Comparison of ENCODE assay signal across 15 cellular contexts in genomic region chr16:29012913-29013641, GRCh38. TPM values are rescaled to one million over a fixed set of nuclear protein-coding genes. Genes with fewer than 3 reads are reported as not detected.
DNase-seq lines count a peak whose midpoint lies in the region; ATAC-seq and TF ChIP-seq lines count a peak whose summit lies in the region.
"Had no signal": no experiment of that assay in that cellular context is flagged by ENCODE, and none has a peak within 500 bp of the region (broad histone marks: within the 10 kb centered on the region; RNA-seq: fewer than 3 reads in every experiment).

No MANE protein-coding gene starts in this region.

- ATAC-seq in CD4-positive, alpha-beta T cell (ENCODE audit: poor library complexity) = peak; percentile 72
- ATAC-seq in IMR-90 (ENCODE audit: low read depth) = peak; percentile 30; the same call in 1 of the 2 replicates
- peak; percentile 51 for ATAC-seq in activated T-helper 17 cell treated with anti-CD3 and anti-CD28 coated beads, Interleukin-2, amount 50 U/mL, for 72 hours (replicated peaks)
- ATAC-seq in GM19455 (IDR thresholded peaks at IDR 0.05; ENCODE audit: unreplicated experiment) = no peak

- H4K20me1 ChIP-seq in IMR-90 (ENCODE audit: insufficient read depth, low read length) = no peaks in the 10 kb centered on the region

- H3K36me3 ChIP-seq in IMR-90 (ENCODE audit: control insufficient read depth, insufficient read depth, low read length) (no peaks in the 10 kb centered on the region), A673 (ENCODE audit: insufficient read depth, low read length, poor library complexity, severe bottlenecking) (no peaks in the 10 kb centered on the region)
- H3K36me3 ChIP-seq: left ventricle myocardium inferior, upper lobe of left lung had no signal

- TF ChIP-seq CTCF in CD4-positive, alpha-beta T cell (IDR thresholded peaks at IDR 0.05) = no peak
- TF ChIP-seq CTCF in IMR-90 (conservative IDR thresholded peaks at IDR 0.05; ENCODE audit: low read depth, low read length) (no peak), A673 (conservative IDR thresholded peaks at IDR 0.05; ENCODE audit: low read depth, low read length) (no peak)

- BruUV-seq in IMR-90 (replicated peaks; lab: Mats Ljungman, UMichigan) = no TSS peak
- no TSS peak for BruUV-seq in A673 (replicated peaks; lab: Mats Ljungman, UMichigan)

- H3K27me3 ChIP-seq in CD4-positive, alpha-beta T cell (ENCODE audit: control insufficient read depth, insufficient read depth, low read length) = no peaks in the 10 kb centered on the region
- H3K27me3 ChIP-seq in IMR-90 (ENCODE audit: control insufficient read depth, insufficient read depth, low read length) = no peaks in the 10 kb centered on the region; the same call in 1 of the 2 replicates
- H3K27me3 ChIP-seq in A673 (replicated peaks; ENCODE audit: insufficient read depth, low read depth, low read length, poor library complexity) = no peaks in the 10 kb centered on the region
- H3K27me3 ChIP-seq: upper lobe of left lung had no signal

- H3K36me3 Mint-ChIP-seq in CD4-positive, alpha-beta T cell (ENCODE audit: low read depth) = no peaks in the 10 kb centered on the region
- no peaks in the 10 kb centered on the region for H3K36me3 Mint-ChIP-seq in activated T-helper 17 cell treated with anti-CD3 and anti-CD28 coated beads, Interleukin-2, amount 50 U/mL, for 72 hours (ENCODE audit: low read depth)

- POLR2A ChIA-PET in CD4-positive, alpha-beta T cell (lab: Charles Lee) = interaction anchor here (0.7 to 4.2 kb wide), 8 partner anchors 8 to 63 kb away, joined by 3 to 45 read pairs (median 10); partner anchors contain the start of genes LAT and NFATC2IP
- POLR2A ChIA-PET in IMR-90 (lab: Charles Lee; ENCODE audit: unreplicated experiment) = no interaction called here
- POLR2A ChIA-PET in A673 (lab: Charles Lee; ENCODE audit: low non-redundant PET) = no interaction called here

- H3K4me2 ChIP-seq in IMR-90 (ENCODE audit: low read depth, low read length) = no peak overlapping the region; the same call in 1 of the 2 replicates

- H3K9me3 Mint-ChIP-seq in CD4-positive, alpha-beta T cell = no peaks in the 10 kb centered on the region
- peaks cover 4% of the 10 kb centered on the region for H3K9me3 Mint-ChIP-seq in activated T-helper 17 cell treated with anti-CD3 and anti-CD28 coated beads, Interleukin-2, amount 50 U/mL, for 72 hours

- no peak overlapping the region for H3K56ac ChIP-seq in IMR-90 (ENCODE audit: extremely low read depth, insufficient read depth, low read length)

- no peak overlapping the region for H2AFZ ChIP-seq in IMR-90 (replicated peaks; ENCODE audit: low read length, poor library complexity)

- H2AK5ac ChIP-seq in IMR-90 (ENCODE audit: low read depth, low read length) = no peak overlapping the region

- H3K4me1 ChIP-seq in IMR-90 (ENCODE audit: control insufficient read depth, insufficient read depth, low read length) (peaks cover 2% of the 10 kb centered on the region; the same call in 1 of the 2 replicates), A673 (ENCODE audit: insufficient read depth, low read length, poor library complexity, severe bottlenecking) (no peaks in the 10 kb centered on the region)
- H3K4me1 ChIP-seq: left ventricle myocardium inferior had no signal

- H3K9me3 ChIP-seq in CD4-positive, alpha-beta T cell (ENCODE audit: control insufficient read depth, low read length) = no peaks in the 10 kb centered on the region
- H3K9me3 ChIP-seq in IMR-90 (ENCODE audit: control insufficient read depth, insufficient read depth, low read length) = no peaks in the 10 kb centered on the region
- no peaks in the 10 kb centered on the region for H3K9me3 ChIP-seq in A673 (ENCODE audit: low read depth, low read length, poor library complexity, severe bottlenecking)
- H3K9me3 ChIP-seq: left ventricle myocardium inferior, upper lobe of left lung had no signal

- TF ChIP-seq RAD21 in IMR-90 (IDR thresholded peaks at IDR 0.05; ENCODE audit: low read length) = no peak

- H3K18ac ChIP-seq in IMR-90 (ENCODE audit: low read depth, low read length) = no peak overlapping the region; the same call in 1 of the 2 replicates

- H4K91ac ChIP-seq in IMR-90 (ENCODE audit: insufficient read depth, low read depth, low read length) = no peak overlapping the region

- no peaks in the 10 kb centered on the region for H3K79me1 ChIP-seq in IMR-90 (ENCODE audit: low read depth in 1 of 2, low read length in 2 of 2)

- H4K5ac ChIP-seq in IMR-90 (ENCODE audit: low read depth, low read length) = peak overlapping the region; percentile 6; the same call in 1 of the 2 replicates

- H3K14ac ChIP-seq in IMR-90 (replicated peaks; ENCODE audit: low read depth, low read length) = no peak overlapping the region

- no peaks in the 10 kb centered on the region for H3K27me3 Mint-ChIP-seq in CD4-positive, alpha-beta T cell
- H3K27me3 Mint-ChIP-seq in activated T-helper 17 cell treated with anti-CD3 and anti-CD28 coated beads, Interleukin-2, amount 50 U/mL, for 72 hours = no peaks in the 10 kb centered on the region

- peak overlapping the region; percentile 58 for H3K27ac ChIP-seq in CD4-positive, alpha-beta T cell (ENCODE audit: low read depth, low read length)
- H3K27ac ChIP-seq in IMR-90 (ENCODE audit: insufficient read depth, low read length) (peak overlapping the region; percentile 70; the same call in 1 of the 2 replicates), A673 (ENCODE audit: low read depth, low read length, poor library complexity, severe bottlenecking) (no peak overlapping the region)
- H3K27ac ChIP-seq: left ventricle myocardium inferior had no signal

- peak overlapping the region; percentile 97 for H3K27ac Mint-ChIP-seq in CD4-positive, alpha-beta T cell
- peak overlapping the region; percentile 87 for H3K27ac Mint-ChIP-seq in activated T-helper 17 cell treated with anti-CD3 and anti-CD28 coated beads, Interleukin-2, amount 50 U/mL, for 72 hours

- TF ChIP-seq POLR2A in IMR-90 (IDR thresholded peaks at IDR 0.05; ENCODE audit: low read depth, low read length) = no peak

- dilution Hi-C loops in IMR-90 (cut with HindIII; ENCODE audit: low sequenced_read_pairs, unreplicated experiment) = no loop called here

- H2BK5ac ChIP-seq in IMR-90 (ENCODE audit: low read depth, low read length, poor library complexity, severe bottlenecking) = no peak overlapping the region

- H4K8ac ChIP-seq in IMR-90 (ENCODE audit: low read depth in 2 of 2, low read length in 2 of 2) = no peak overlapping the region

- H3K23ac ChIP-seq in IMR-90 (ENCODE audit: low read depth, low read length) = no peak overlapping the region

- no peak overlapping the region for H2AK9ac ChIP-seq in IMR-90 (replicated peaks; ENCODE audit: low read depth, low read length, poor library complexity)

- peak overlapping the region; percentile 74 for H3K4me3 Mint-ChIP-seq in CD4-positive, alpha-beta T cell
- H3K4me3 Mint-ChIP-seq in activated T-helper 17 cell treated with anti-CD3 and anti-CD28 coated beads, Interleukin-2, amount 50 U/mL, for 72 hours = peak overlapping the region; percentile 57

- peak in 4 of 10 experiments; percentile 17 to 49 (median 36) for DNase-seq in CD4-positive, alpha-beta T cell
- DNase-seq in IMR-90 (peak; percentile 4), fibroblast of gingiva (ENCODE audit: low read depth) (peak; percentile 21), putamen (ENCODE audit: low spot score) (no peak), A673 (ENCODE audit: low spot score) (no peak), dedifferentiated amniotic fluid mesenchymal stem cell (ENCODE audit: extremely low spot score) (no peak)
- DNase-seq: dermis blood vessel endothelial cell; left ventricle myocardium inferior; MM.1S; NCI-H748 treated with DMSO at 0.1 percent for 48 hours; stimulated activated CD8-positive, alpha-beta memory T cell treated with anti-CD3 and anti-CD28 coated beads, Interleukin-4, amount 100 ng/mL, for 48 hours; T-helper 9 cell; upper lobe of left lung had no signal

- H3K4me3 ChIP-seq in IMR-90 (ENCODE audit: insufficient read depth, low read depth, low read length) = no peak overlapping the region
- H3K4me3 ChIP-seq in A673 (ENCODE audit: low read depth, low read length, poor library complexity, severe bottlenecking) = no peak overlapping the region
- H3K4me3 ChIP-seq: left ventricle myocardium inferior, upper lobe of left lung had no signal

- H3K4ac ChIP-seq in IMR-90 (ENCODE audit: low read depth, low read length) = no peak overlapping the region

- no peak overlapping the region for H3K9ac ChIP-seq in IMR-90 (ENCODE audit: low read depth, low read length)

- H3K4me1 Mint-ChIP-seq in CD4-positive, alpha-beta T cell (ENCODE audit: low read depth) = peaks cover 56% of the 10 kb centered on the region
- peaks cover 28% of the 10 kb centered on the region for H3K4me1 Mint-ChIP-seq in activated T-helper 17 cell treated with anti-CD3 and anti-CD28 coated beads, Interleukin-2, amount 50 U/mL, for 72 hours

- H2BK120ac ChIP-seq in IMR-90 (ENCODE audit: low read depth, low read length) = no peak overlapping the region; the same call in 1 of the 2 replicates

- CTCF ChIA-PET in CD4-positive, alpha-beta T cell (lab: Charles Lee) = interaction anchor here (0.7 kb wide), 1 partner anchor 39 kb away, joined by 4 read pairs; no protein-coding TSS in a partner anchor
- CTCF ChIA-PET in IMR-90 (lab: Yijun Ruan, JAX) = interaction anchor here (1.4 kb wide), 1 partner anchor 39 kb away, joined by 3 read pairs; no protein-coding TSS in a partner anchor
- CTCF ChIA-PET in A673 (lab: Charles Lee) = no interaction called here

- H2BK15ac ChIP-seq in IMR-90 (ENCODE audit: low read depth, low read length) = no peak overlapping the region

- no CpG with 5 or more reads among the region's 11 CpGs for WGBS in IMR-90 (ENCODE audit: extremely low coverage in 2 of 2, insufficient read length in 1 of 2), 2 experiments

- in situ Hi-C loops in IMR-90 (cut with MboI; ENCODE audit: low sequenced_read_pairs) = no loop called here

- no peak overlapping the region for H2BK20ac ChIP-seq in IMR-90 (ENCODE audit: low read depth, low read length)

- H3K9me1 ChIP-seq in IMR-90 (ENCODE audit: insufficient read depth, low read length) = no peaks in the 10 kb centered on the region

- intact Hi-C loops in CD4-positive, alpha-beta T cell (cut with DNase I, micrococcal nuclease) = no loop called here
- intact Hi-C loops in IMR-90 (cut with micrococcal nuclease) = no loop called here
- intact Hi-C loops in A673 (cut with micrococcal nuclease; ENCODE audit: unreplicated experiment) = no loop called here

RNA-seq across cellular contexts. Expression of gene LAT, which starts 28.2 kb away (rescaled TPM):
- total RNA-seq in CD4-positive, alpha-beta T cell = 100 to 1,000 TPM; 156 to 160 TPM
- total RNA-seq in IMR-90 (2012; rRNA removed) (0.18 TPM in 1 of 2 replicates, not detected in the other), A673 (2021) (2.8 and 5.5 TPM in 2 replicates)
- 7.4 and 7.6 TPM in 2 replicates for polyA plus RNA-seq in IMR-90 (2012; rRNA removed)
- polyA plus RNA-seq in IMR-90 (2012; cell fraction: cytosol; rRNA removed) = 1.5 and 3.0 TPM in 2 replicates
- 102 and 230 TPM in 2 replicates for polyA plus RNA-seq in IMR-90 (2012; cell fraction: nucleus; rRNA removed; ENCODE audit: low replicate concordance)
- total RNA-seq in activated T-helper 17 cell treated with anti-CD3 and anti-CD28 coated beads, Interleukin-2, amount 50 U/mL, for 72 hours = 100 to 1,000 TPM; 216 to 327 TPM

RNA-seq across cellular contexts. Expression of gene SPNS1, which starts 38.5 kb away (rescaled TPM):
- 10 to 100 TPM; 24.4 to 28.1 TPM for total RNA-seq in CD4-positive, alpha-beta T cell
- total RNA-seq in IMR-90 (2012; rRNA removed) (4.7 and 6.9 TPM in 2 replicates), A673 (2021) (46.3 and 48.6 TPM in 2 replicates)
- 37.3 and 39.9 TPM in 2 replicates for polyA plus RNA-seq in IMR-90 (2012; rRNA removed)
- 39.0 and 52.2 TPM in 2 replicates for polyA plus RNA-seq in IMR-90 (2012; cell fraction: cytosol; rRNA removed)
- 89.2 and 183 TPM in 2 replicates for polyA plus RNA-seq in IMR-90 (2012; cell fraction: nucleus; rRNA removed; ENCODE audit: low replicate concordance)
- total RNA-seq in activated T-helper 17 cell treated with anti-CD3 and anti-CD28 coated beads, Interleukin-2, amount 50 U/mL, for 72 hours = 10 to 100 TPM; 15.0 to 26.8 TPM

Comparison
In these comparisons a context has a peak if more than half of its experiments do, and no peak if none do; other contexts are left out.
1. DNase-seq: peak in IMR-90 (single experiment) and fibroblast of gingiva (single experiment); none in putamen (single experiment), A673 (single experiment) and dedifferentiated amniotic fluid mesenchymal stem cell (single experiment).
2. RNA of gene LAT, which starts 28.2 kb away (total RNA-seq): 216 to 327 TPM in activated T-helper 17 cell treated with anti-CD3 and anti-CD28 coated beads, Interleukin-2, amount 50 U/mL, for 72 hours and 156 to 160 TPM in CD4-positive, alpha-beta T cell; 2.8 to 5.5 TPM in A673 and 0.18 TPM in IMR-90; every median in the first group is over 10 times any median in the second.